7 cellular contexts compared by ENCODE assay signal in genomic region chr14:89040438-89041244, GRCh38.
A peak's percentile ranks its signal among the peaks of the same experiment; 100 is the strongest.
DNase-seq lines count a peak whose midpoint lies in the region; ATAC-seq, FAIRE-seq and TF ChIP-seq lines count a peak whose summit lies in the region.

No MANE protein-coding gene starts in this region.

- H3K27ac ChIP-seq in layer of hippocampus (ENCODE audit: low read depth, low read length), result peak overlapping the region; percentile 78

- H3K4me3 ChIP-seq in choroid plexus epithelial cell (ENCODE audit: low read depth, low read length), result peak overlapping the region; percentile 56

- DNase-seq in GM18507 (ENCODE audit: extremely low spot score, insufficient read length, low read depth), result peak; percentile 36
- DNase-seq in NCI-H446 (lab: John Stamatoyannopoulos, UW), result peak; percentile 89 to 96
- peak; percentile 72 to 84 for DNase-seq in activated CD4-positive, alpha-beta T cell treated with anti-CD3 and anti-CD28 coated beads for 4 hours
- DNase-seq in choroid plexus epithelial cell (ENCODE audit: low read depth), result peak; percentile 92
- DNase-seq in stimulated activated CD4-positive, alpha-beta T cell treated with anti-CD3 and anti-CD28 coated beads, Interleukin-1b, Interleukin-23, amount 100 ng/mL, for 24 hours (ENCODE audit: low read depth in 4 of 4, low spot score in 1 of 4), result peak; percentile 75 to 80 (median 76)

- peak; percentile 99 for TF ChIP-seq CTCF in choroid plexus epithelial cell (conservative IDR thresholded peaks at IDR 0.05; ENCODE audit: low read depth, low read length)

- ATAC-seq in HG03135 (IDR thresholded peaks at IDR 0.05; ENCODE audit: unreplicated experiment), result peak; percentile 72

- H3K27me3 ChIP-seq in layer of hippocampus (ENCODE audit: control insufficient read depth, insufficient read depth, low read length), result no peaks in the 10 kb centered on the region

- FAIRE-seq in GM18507 (lab: Jason Lieb, UNC), result peak; percentile 74

Comparison
In these comparisons a context has a peak if more than half of its experiments do, and no peak if none do; other contexts are left out.
1. Peak in every context shown above with its lines: DNase-seq, ATAC-seq, H3K4me3 ChIP-seq and H3K27ac ChIP-seq.
2. DNase-seq: peak in every context shown above with its lines; median percentile 92 in NCI-H446; 92 in choroid plexus epithelial cell; 78 in activated CD4-positive, alpha-beta T cell treated with anti-CD3 and anti-CD28 coated beads for 4 hours; 76 in stimulated activated CD4-positive, alpha-beta T cell treated with anti-CD3 and anti-CD28 coated beads, Interleukin-1b, Interleukin-23, amount 100 ng/mL, for 24 hours; 36 in GM18507.